11 cellular contexts compared by ENCODE assay signal in the genomic region with DNA sequence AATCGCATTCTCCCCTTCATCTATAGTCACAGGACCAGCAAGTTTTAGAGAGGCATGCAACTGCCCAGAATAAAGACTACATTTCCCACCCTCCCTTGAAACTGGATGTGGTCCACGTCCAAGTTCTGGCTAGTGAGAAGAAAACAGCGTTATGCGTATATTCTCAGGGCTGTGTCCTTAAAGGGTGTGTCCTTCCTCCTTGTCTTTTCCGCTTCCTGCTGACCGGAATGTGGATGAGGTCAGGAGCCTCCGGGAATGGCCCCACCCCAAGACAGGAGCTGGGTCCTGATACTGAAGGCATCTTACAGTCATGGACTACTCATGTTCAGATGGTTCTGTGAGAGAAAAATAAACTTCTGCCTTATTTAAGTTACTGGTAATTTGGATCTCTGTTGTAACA. TPM values are rescaled to one million over a fixed set of nuclear protein-coding genes. Genes with fewer than 3 reads are reported as not detected.
DNase-seq lines count a peak whose midpoint lies in the region; ATAC-seq and TF ChIP-seq lines count a peak whose summit lies in the region.
"Had no signal": no experiment of that assay in that cellular context is flagged by ENCODE, and none has a peak within 500 bp of the region (broad histone marks: within the 10 kb centered on the region; RNA-seq: fewer than 3 reads in every experiment).

No MANE protein-coding gene starts in this region.

- H4K8ac ChIP-seq in mesenchymal stem cell (ENCODE audit: low read length) = peak overlapping the region; percentile 43

- peaks cover 5% of the 10 kb centered on the region for H3K4me1 ChIP-seq in mesenchymal stem cell (ENCODE audit: control insufficient read depth, insufficient read depth, low read depth, low read length)

- CTCF ChIA-PET in RWPE1 (lab: Yijun Ruan, JAX) = no interaction called here

- ATAC-seq in GM18505 (IDR thresholded peaks at IDR 0.05; ENCODE audit: unreplicated experiment) = no peak

- peak overlapping the region; percentile 8 for H3K9ac ChIP-seq in mesenchymal stem cell (ENCODE audit: low read length)

- H3K18ac ChIP-seq in mesenchymal stem cell (ENCODE audit: low read depth in 1 of 2, low read length in 2 of 2) = no peak overlapping the region

- H3K27me3 ChIP-seq in mesenchymal stem cell (ENCODE audit: control insufficient read depth in 1 of 2, insufficient read depth in 1 of 2, low read length in 2 of 2) = no peaks in the 10 kb centered on the region

- no peak overlapping the region for H2BK5ac ChIP-seq in mesenchymal stem cell (ENCODE audit: low read depth, low read length, poor library complexity, severe bottlenecking)

- H3K27ac ChIP-seq in RWPE1 (no peak overlapping the region; the same call in 1 of the 2 replicates), mesenchymal stem cell (ENCODE audit: low read length, poor library complexity, severe bottlenecking) (no peak overlapping the region)

- peak overlapping the region in 1 of 2 experiments; percentile 1 for H3K4me3 ChIP-seq in mesenchymal stem cell (ENCODE audit: insufficient read depth in 1 of 2, low read depth in 1 of 2, low read length in 2 of 2)

- no peak overlapping the region for H3K4me2 ChIP-seq in mesenchymal stem cell (ENCODE audit: low read length, poor library complexity, severe bottlenecking)

- no peak overlapping the region for H2AFZ ChIP-seq in mesenchymal stem cell (ENCODE audit: low read depth, low read length)

- H2AK5ac ChIP-seq in mesenchymal stem cell (ENCODE audit: low read length, severe bottlenecking) = no peak overlapping the region

- TF ChIP-seq POLR2A in GM18505 (IDR thresholded peaks at IDR 0.05; ENCODE audit: borderline replicate concordance, extremely low read depth, insufficient read depth, insufficient read length) = no peak

- 65% methylated on average over 7 of the region's 7 CpGs for WGBS in mesenchymal stem cell

- DNase-seq in Daoy (ENCODE audit: low read depth) (peak; percentile 42), RWPE1 (ENCODE audit: low spot score) (peak; percentile 48), fibroblast of peridontal ligament (ENCODE audit: extremely low read depth) (peak; percentile 64), mesenchymal stem cell (no peak), SHP77 (lab: John Stamatoyannopoulos, UW) (no peak), D341Med (ENCODE audit: low spot score) (no peak), NCI-H2227 treated with DMSO at 0.1 percent for 48 hours (lab: John Stamatoyannopoulos, UW) (no peak)
- DNase-seq: activated B cell treated with CpG ODN at 0.5 μM for 24 hours, NCI-H2171, SW 1271 had no signal

- H2BK120ac ChIP-seq in mesenchymal stem cell (ENCODE audit: low read depth, low read length) = no peak overlapping the region

- no peak overlapping the region for H3K14ac ChIP-seq in mesenchymal stem cell (ENCODE audit: low read length in 2 of 2)

- H2BK15ac ChIP-seq in mesenchymal stem cell (ENCODE audit: low read depth, poor library complexity, severe bottlenecking) = no peak overlapping the region

- H3K36me3 ChIP-seq in mesenchymal stem cell (ENCODE audit: control insufficient read depth in 1 of 2, insufficient read depth in 2 of 2, low read depth in 1 of 2, low read length in 2 of 2) = no peaks in the 10 kb centered on the region

- H3K23ac ChIP-seq in mesenchymal stem cell (ENCODE audit: low read length in 2 of 2) = no peak overlapping the region

- H3K79me1 ChIP-seq in mesenchymal stem cell (replicated peaks; ENCODE audit: low read length, poor library complexity, severe bottlenecking) = no peaks in the 10 kb centered on the region

- POLR2A ChIA-PET in RWPE1 (lab: Yijun Ruan, JAX; ENCODE audit: low non-redundant PET) = no interaction called here

- H3K4ac ChIP-seq in mesenchymal stem cell (ENCODE audit: low read depth in 1 of 2, low read length in 2 of 2) = no peak overlapping the region

- no peak for TF ChIP-seq CTCF in RWPE1 (conservative IDR thresholded peaks at IDR 0.05; ENCODE audit: low read depth)

- no peaks in the 10 kb centered on the region for H3K9me3 ChIP-seq in mesenchymal stem cell (ENCODE audit: control insufficient read depth, low read length)

- H4K91ac ChIP-seq in mesenchymal stem cell (ENCODE audit: low read length) = no peak overlapping the region

- H2BK12ac ChIP-seq in mesenchymal stem cell (ENCODE audit: low read length in 2 of 2) = peak overlapping the region in 1 of 2 experiments; percentile 28

RNA-seq across cellular contexts. Expression of gene CHST2, which starts 20.2 kb away (rescaled TPM):
- total RNA-seq in Daoy (2014; rRNA removed; shearing (Covaris generic)) = 9.5 and 14.2 TPM in 2 replicates
- polyA plus RNA-seq in mesenchymal stem cell (2013, experiment 1 of 2) = 42.8 TPM
- 43.5 TPM for polyA plus RNA-seq in mesenchymal stem cell (2013, experiment 2 of 2)

Comparison
In these comparisons a context has a peak if more than half of its experiments do, and no peak if none do; other contexts are left out.
1. DNase-seq: peak in Daoy (single experiment), RWPE1 (single experiment) and fibroblast of peridontal ligament (single experiment); none in mesenchymal stem cell (single experiment), SHP77 (0 of 2), D341Med (single experiment) and NCI-H2227 treated with DMSO at 0.1 percent for 48 hours (single experiment).